Comparison of ENCODE assay signal across 11 cellular contexts in genomic region chr3:179236676-179237301, GRCh38. TPM values are rescaled to one million over a fixed set of nuclear protein-coding genes. Genes with fewer than 3 reads are reported as not detected.
DNase-seq lines count a peak whose midpoint lies in the region; ATAC-seq lines count a peak whose summit lies in the region.
"Had no signal": no experiment of that assay in that cellular context is flagged by ENCODE, and none has a peak within 500 bp of the region (broad histone marks: within the 10 kb centered on the region; RNA-seq: fewer than 3 reads in every experiment).

No MANE protein-coding gene starts in this region.

- intact Hi-C loops in activated T-helper 2 cell treated with anti-CD3 and anti-CD28 coated beads, Interferon-gamma antibody, Interleukin-2, Interleukin-4, amounts not matched to agents 10 μg/mL and 5 μg/mL and 100 μg/mL, durations not matched to agents 14 hours and 24 hours and 36 hours (cut with micrococcal nuclease): loop anchor here (1.0 to 2.0 kb wide), 2 partner anchors 56 to 89 kb away; no protein-coding TSS in a partner anchor

- ATAC-seq in GM18519 (IDR thresholded peaks at IDR 0.05; ENCODE audit: low FRiP score, unreplicated experiment) (peak; percentile 79), GM21515 (IDR thresholded peaks at IDR 0.05; ENCODE audit: unreplicated experiment) (peak; percentile 81), HG03354 (IDR thresholded peaks at IDR 0.05; ENCODE audit: poor library complexity, severe bottlenecking, unreplicated experiment) (peak; percentile 79), GM18517 (IDR thresholded peaks at IDR 0.05; ENCODE audit: unreplicated experiment) (no peak)

- H3K4me1 Mint-ChIP-seq in activated T-helper 2 cell treated with anti-CD3 and anti-CD28 coated beads, Interferon-gamma antibody, Interleukin-2, Interleukin-4, amounts not matched to agents 10 μg/mL and 5 μg/mL and 100 μg/mL, durations not matched to agents 14 hours and 24 hours and 36 hours (ENCODE audit: low read depth): peaks cover 8% of the 10 kb centered on the region

- no peaks in the 10 kb centered on the region for H3K9me3 Mint-ChIP-seq in activated T-helper 2 cell treated with anti-CD3 and anti-CD28 coated beads, Interferon-gamma antibody, Interleukin-2, Interleukin-4, amounts not matched to agents 10 μg/mL and 5 μg/mL and 100 μg/mL, durations not matched to agents 14 hours and 24 hours and 36 hours

- H3K27me3 ChIP-seq in MG63: no peaks in the 10 kb centered on the region
- H3K27me3 ChIP-seq: ascending aorta, upper lobe of left lung had no signal

- no peaks in the 10 kb centered on the region for H3K9me3 ChIP-seq in MG63
- H3K9me3 ChIP-seq: ascending aorta, upper lobe of left lung had no signal

- peak overlapping the region; percentile 64 for H3K27ac Mint-ChIP-seq in activated T-helper 2 cell treated with anti-CD3 and anti-CD28 coated beads, Interferon-gamma antibody, Interleukin-2, Interleukin-4, amounts not matched to agents 10 μg/mL and 5 μg/mL and 100 μg/mL, durations not matched to agents 14 hours and 24 hours and 36 hours

- H3K4me3 ChIP-seq in MG63: no peak overlapping the region
- H3K4me3 ChIP-seq: ascending aorta, upper lobe of left lung had no signal

- no peaks in the 10 kb centered on the region for H3K27me3 Mint-ChIP-seq in activated T-helper 2 cell treated with anti-CD3 and anti-CD28 coated beads, Interferon-gamma antibody, Interleukin-2, Interleukin-4, amounts not matched to agents 10 μg/mL and 5 μg/mL and 100 μg/mL, durations not matched to agents 14 hours and 24 hours and 36 hours (ENCODE audit: low read depth)

- H3K4me3 Mint-ChIP-seq in activated T-helper 2 cell treated with anti-CD3 and anti-CD28 coated beads, Interferon-gamma antibody, Interleukin-2, Interleukin-4, amounts not matched to agents 10 μg/mL and 5 μg/mL and 100 μg/mL, durations not matched to agents 14 hours and 24 hours and 36 hours (ENCODE audit: low read depth): no peak overlapping the region

- peaks cover 28% of the 10 kb centered on the region for H3K36me3 Mint-ChIP-seq in activated T-helper 2 cell treated with anti-CD3 and anti-CD28 coated beads, Interferon-gamma antibody, Interleukin-2, Interleukin-4, amounts not matched to agents 10 μg/mL and 5 μg/mL and 100 μg/mL, durations not matched to agents 14 hours and 24 hours and 36 hours (ENCODE audit: low read depth)

- DNase-seq in activated T-helper 2 cell treated with anti-CD3 and anti-CD28 coated beads, Interferon-gamma antibody, Interleukin-2, Interleukin-4, amounts not matched to agents 10 μg/mL and 5 μg/mL and 100 μg/mL, durations not matched to agents 14 hours and 24 hours and 36 hours (ENCODE audit: low spot score): no peak
- no peak for DNase-seq in ecto neural progenitor cell (ENCODE audit: low spot score)
- DNase-seq in MG63: no peak
- DNase-seq in KG1 (lab: John Stamatoyannopoulos, UW): no peak
- DNase-seq: NCI-H524 treated with DMSO at 0.1 percent for 48 hours, upper lobe of left lung had no signal

- peaks cover 15% of the 10 kb centered on the region for H3K36me3 ChIP-seq in MG63

RNA-seq across cellular contexts. Expression of gene KCNMB3, which starts 14.1 kb away (rescaled TPM):
- total RNA-seq in activated T-helper 2 cell treated with anti-CD3 and anti-CD28 coated beads, Interferon-gamma antibody, Interleukin-2, Interleukin-4, amounts not matched to agents 10 μg/mL and 5 μg/mL and 100 μg/mL, durations not matched to agents 14 hours and 24 hours and 36 hours: 0.28 and 0.52 TPM in 2 replicates
- 0.30 and 0.54 TPM in 2 replicates for total RNA-seq in MG63 (2014; rRNA removed; shearing (Covaris generic); ENCODE audit: low replicate concordance)
